ENCODE assay signal across 8 cellular contexts in genomic region chrX:1468250-1468772, GRCh38. TPM values are rescaled to one million over a fixed set of nuclear protein-coding genes. Genes with fewer than 3 reads are reported as not detected.
A peak's percentile ranks its signal among the peaks of the same experiment; 100 is the strongest.
DNase-seq lines count a peak whose midpoint lies in the region; ATAC-seq lines count a peak whose summit lies in the region.

No MANE protein-coding gene starts in this region.

- peak overlapping the region; percentile 53 to 88 (median 80) for H3K4me3 Mint-ChIP-seq in naive thymus-derived CD8-positive, alpha-beta T cell

- intact Hi-C loops in cardiac septum (cut with DNase I) = no loop called here

- H3K36me3 Mint-ChIP-seq in activated naive CD4-positive, alpha-beta T cell treated with anti-CD3 and anti-CD28 coated beads, Interleukin-2, amount 50 U/mL, for 72 hours = peaks cover 19 to 26% of the 10 kb centered on the region in 2 donors
- peaks cover 5 to 50% (median 23%) of the 10 kb centered on the region in 3 donors for H3K36me3 Mint-ChIP-seq in naive thymus-derived CD8-positive, alpha-beta T cell

- DNase-seq in AG08395 (ENCODE audit: low spot score) = peak; percentile 51
- peak; percentile 66 for DNase-seq in T follicular helper cell (ENCODE audit: low read depth)
- DNase-seq in activated naive CD4-positive, alpha-beta T cell treated with anti-CD3 and anti-CD28 coated beads, Interleukin-2, amount 50 U/mL, for 72 hours (ENCODE audit: low spot score in 2 of 2) = peak; percentile 61 to 92
- peak; percentile 37 to 82 (median 68) for DNase-seq in naive thymus-derived CD8-positive, alpha-beta T cell
- DNase-seq in foreskin melanocyte = no peak
- no peak for DNase-seq in cardiac septum (ENCODE audit: low spot score)

- H3K27ac Mint-ChIP-seq in activated naive CD4-positive, alpha-beta T cell treated with anti-CD3 and anti-CD28 coated beads, Interleukin-2, amount 50 U/mL, for 72 hours = peak overlapping the region; percentile 60 to 89
- H3K27ac Mint-ChIP-seq in naive thymus-derived CD8-positive, alpha-beta T cell = peak overlapping the region; percentile 93 to 99 (median 96)

- POLR2A ChIA-PET in naive thymus-derived CD8-positive, alpha-beta T cell (lab: Charles Lee) = no interaction called here

- H3K9me3 Mint-ChIP-seq in activated naive CD4-positive, alpha-beta T cell treated with anti-CD3 and anti-CD28 coated beads, Interleukin-2, amount 50 U/mL, for 72 hours = peaks cover 11 to 16% of the 10 kb centered on the region in 2 donors
- H3K9me3 Mint-ChIP-seq in naive thymus-derived CD8-positive, alpha-beta T cell = peaks cover 0 to 17% (median 4%) of the 10 kb centered on the region in 9 donors

- ATAC-seq in GM19025 (IDR thresholded peaks at IDR 0.05; ENCODE audit: low read depth, unreplicated experiment) (peak; percentile 55), HG03354 (IDR thresholded peaks at IDR 0.05; ENCODE audit: poor library complexity, severe bottlenecking, unreplicated experiment) (peak; percentile 66)
- peak; percentile 81 to 90 for ATAC-seq in activated naive CD4-positive, alpha-beta T cell treated with anti-CD3 and anti-CD28 coated beads, Interleukin-2, amount 50 U/mL, for 72 hours
- ATAC-seq in naive thymus-derived CD8-positive, alpha-beta T cell = peak; percentile 19 to 40

- H3K4me1 Mint-ChIP-seq in naive thymus-derived CD8-positive, alpha-beta T cell = peaks cover 52 to 92% (median 83%) of the 10 kb centered on the region in 4 donors

- H3K27me3 Mint-ChIP-seq in naive thymus-derived CD8-positive, alpha-beta T cell = no peaks in the 10 kb centered on the region

RNA-seq across cellular contexts. Expression of gene ASMTL, which starts 15.6 kb away (rescaled TPM):
- total RNA-seq in activated naive CD4-positive, alpha-beta T cell treated with anti-CD3 and anti-CD28 coated beads, Interleukin-2, amount 50 U/mL, for 72 hours = 10 to 100 TPM; 54.9 to 58.0 TPM
- 10 to 100 TPM; 24.9 to 27.2 TPM for total RNA-seq in naive thymus-derived CD8-positive, alpha-beta T cell
- polyA plus RNA-seq in naive thymus-derived CD8-positive, alpha-beta T cell = 10 to 100 TPM; 37.8 to 43.6 (median 42.3) TPM
- total RNA-seq in cardiac septum = 26.8 TPM

Comparison
In these comparisons a context has a peak if more than half of its experiments do, and no peak if none do; other contexts are left out.
1. DNase-seq: peak in AG08395 (single experiment), T follicular helper cell (single experiment), activated naive CD4-positive, alpha-beta T cell treated with anti-CD3 and anti-CD28 coated beads, Interleukin-2, amount 50 U/mL, for 72 hours (2 of 2) and naive thymus-derived CD8-positive, alpha-beta T cell (10 of 10); none in foreskin melanocyte (single experiment) and cardiac septum (single experiment).
2. ATAC-seq: peak in every context shown above with its lines; median percentile 86 in activated naive CD4-positive, alpha-beta T cell treated with anti-CD3 and anti-CD28 coated beads, Interleukin-2, amount 50 U/mL, for 72 hours; 66 in HG03354; 55 in GM19025; 30 in naive thymus-derived CD8-positive, alpha-beta T cell.